24 cellular contexts compared by ENCODE assay signal in genomic region chr2:1489486-1489885, GRCh38.
A peak's percentile ranks its signal among the peaks of the same experiment; 100 is the strongest.
DNase-seq lines count a peak whose midpoint lies in the region; ATAC-seq, FAIRE-seq and TF ChIP-seq lines count a peak whose summit lies in the region.
"Had no signal": no experiment of that assay in that cellular context is flagged by ENCODE, and none has a peak within 500 bp of the region (broad histone marks: within the 10 kb centered on the region; RNA-seq: fewer than 3 reads in every experiment).

No MANE protein-coding gene starts in this region.

- H3K4ac ChIP-seq in H1 (replicated peaks; ENCODE audit: insufficient read length, low read depth, low read length) = peak overlapping the region; percentile 100

- CTCF ChIA-PET in activated CD4-positive, alpha-beta T cell treated with anti-CD3 and anti-CD28 coated beads, Interleukin-2, amount 10 ng/mL, durations not matched to agents 7 days and 5 days (lab: Charles Lee) = no interaction called here
- CTCF ChIA-PET in activated CD8-positive, alpha-beta T cell treated with anti-CD3 and anti-CD28 coated beads for 36 hours (lab: Charles Lee) = no interaction called here
- CTCF ChIA-PET in H1 (lab: Charles Lee; ENCODE audit: partially characterized antibody) (no interaction called here), Calu3 (lab: Charles Lee) (no interaction called here)

- H4K20me1 ChIP-seq in H1 (replicated peaks in 1 of 2; ENCODE audit: control insufficient read depth in 1 of 2, insufficient read depth in 2 of 2, low read length in 2 of 2) = no peaks in the 10 kb centered on the region

- POLR2A ChIA-PET in activated CD4-positive, alpha-beta T cell treated with anti-CD3 and anti-CD28 coated beads, Interleukin-2, amount 10 ng/mL, durations not matched to agents 7 days and 5 days (lab: Charles Lee) = no interaction called here
- POLR2A ChIA-PET in activated CD8-positive, alpha-beta T cell treated with anti-CD3 and anti-CD28 coated beads for 36 hours (lab: Charles Lee) = no interaction called here
- POLR2A ChIA-PET in H1 (lab: Charles Lee; ENCODE audit: partially characterized antibody) = no interaction called here

- TF ChIP-seq RAD21 in H1 (IDR thresholded peaks at IDR 0.05 in 1 of 2, conservative IDR thresholded peaks at IDR 0.05 in 1 of 2; ENCODE audit: low read depth in 2 of 2, low read length in 2 of 2) = no peak

- H2AFZ ChIP-seq in H1 (ENCODE audit: low read length) = no peak overlapping the region
- H2AFZ ChIP-seq: parathyroid adenoma had no signal

- H2BK12ac ChIP-seq in H1 (ENCODE audit: low read depth, low read length) = peak overlapping the region; percentile 68; the same call in 1 of the 2 replicates

- FAIRE-seq in H1 (lab: Jason Lieb, UNC) = no peak
- FAIRE-seq: A204.1, endometrium had no signal

- no peak overlapping the region for H3K23ac ChIP-seq in H1 (ENCODE audit: insufficient read length)

- no peak for TF ChIP-seq POLR2A in H1 (IDR thresholded peaks at IDR 0.05; ENCODE audit: control extremely low read depth in 1 of 2, low read depth in 2 of 2, low read length in 2 of 2)
- no peak for TF ChIP-seq POLR2A in spleen (IDR thresholded peaks at IDR 0.05)

- no peak overlapping the region for H3K9ac ChIP-seq in H1 (replicated peaks in 1 of 4; ENCODE audit: extremely low read depth in 1 of 4, low read depth in 3 of 4, low read length in 3 of 4)
- H3K9ac ChIP-seq: parathyroid adenoma had no signal

- no peaks in the 10 kb centered on the region for H3K36me3 Mint-ChIP-seq in activated CD4-positive, alpha-beta T cell treated with anti-CD3 and anti-CD28 coated beads, Interleukin-2, amount 10 ng/mL, durations not matched to agents 7 days and 5 days (ENCODE audit: low read depth)
- no peaks in the 10 kb centered on the region for H3K36me3 Mint-ChIP-seq in activated CD8-positive, alpha-beta T cell treated with anti-CD3 and anti-CD28 coated beads for 36 hours (ENCODE audit: low read depth)
- H3K36me3 Mint-ChIP-seq in endothelial cell (ENCODE audit: low read depth, unreplicated experiment) = peaks cover 4% of the 10 kb centered on the region
- no peaks in the 10 kb centered on the region for H3K36me3 Mint-ChIP-seq in Calu3 (ENCODE audit: insufficient read depth, unreplicated experiment)
- H3K36me3 Mint-ChIP-seq: CD8-positive, alpha-beta T cell had no signal

- intact Hi-C loops in activated CD8-positive, alpha-beta T cell treated with anti-CD3 and anti-CD28 coated beads for 36 hours (cut with micrococcal nuclease) = no loop called here
- intact Hi-C loops in spleen (cut with DNase I; ENCODE audit: low total_unique reads) (no loop called here), Calu3 (cut with micrococcal nuclease; ENCODE audit: unreplicated experiment) (no loop called here)

- peak overlapping the region; percentile 50 for H3K27ac Mint-ChIP-seq in activated CD4-positive, alpha-beta T cell treated with anti-CD3 and anti-CD28 coated beads, Interleukin-2, amount 10 ng/mL, durations not matched to agents 7 days and 5 days
- peak overlapping the region; percentile 6 for H3K27ac Mint-ChIP-seq in activated CD8-positive, alpha-beta T cell treated with anti-CD3 and anti-CD28 coated beads for 36 hours
- H3K27ac Mint-ChIP-seq in endothelial cell (ENCODE audit: unreplicated experiment) (no peak overlapping the region), Calu3 (ENCODE audit: unreplicated experiment) (no peak overlapping the region)
- H3K27ac Mint-ChIP-seq: CD8-positive, alpha-beta T cell; dendritic cell treated with granulocyte-macrophage colony-stimulating factor and Interleukin-4, amounts not matched to agents 40 ng/mL and 50 ng/mL, for 4 days had no signal

- H3K9me3 ChIP-seq in H1 (ENCODE audit: insufficient read depth in 2 of 2, low read depth in 1 of 2, low read length in 1 of 2) (no peaks in the 10 kb centered on the region), spleen (no peaks in the 10 kb centered on the region)
- H3K9me3 ChIP-seq: gastroesophageal sphincter, mucosa of descending colon, SJSA1 had no signal

- no peaks in the 10 kb centered on the region for H3K79me2 ChIP-seq in H1 (ENCODE audit: control insufficient read depth in 1 of 2, insufficient read depth in 2 of 2, low read length in 2 of 2)
- H3K79me2 ChIP-seq: parathyroid adenoma had no signal

- no TSS peak for BruUV-seq in Calu3 (replicated peaks; lab: Mats Ljungman, UMichigan)

- no peak overlapping the region for H4K8ac ChIP-seq in H1 (ENCODE audit: extremely low read depth, insufficient read depth, low read length)

- H3K27me3 ChIP-seq in H1 (replicated peaks in 1 of 4; ENCODE audit: control insufficient read depth in 3 of 4, extremely low read depth in 1 of 4, insufficient read depth in 3 of 4, low read length in 3 of 4) (no peaks in the 10 kb centered on the region), spleen (replicated peaks in 1 of 7) (no peaks in the 10 kb centered on the region)
- H3K27me3 ChIP-seq: SJSA1 had no signal

- H3K4me1 Mint-ChIP-seq in activated CD4-positive, alpha-beta T cell treated with anti-CD3 and anti-CD28 coated beads, Interleukin-2, amount 10 ng/mL, durations not matched to agents 7 days and 5 days = peaks cover 1% of the 10 kb centered on the region
- no peaks in the 10 kb centered on the region for H3K4me1 Mint-ChIP-seq in activated CD8-positive, alpha-beta T cell treated with anti-CD3 and anti-CD28 coated beads for 36 hours (ENCODE audit: low read depth)
- no peaks in the 10 kb centered on the region for H3K4me1 Mint-ChIP-seq in endothelial cell (ENCODE audit: unreplicated experiment)
- no peaks in the 10 kb centered on the region for H3K4me1 Mint-ChIP-seq in Calu3 (ENCODE audit: low read depth, unreplicated experiment)

- H2BK20ac ChIP-seq in H1 (ENCODE audit: low read length) = peak overlapping the region; percentile 61; the same call in 1 of the 2 replicates

- H3K23me2 ChIP-seq in H1 (ENCODE audit: low read depth, low read length) = no peaks in the 10 kb centered on the region

- peaks cover 3% of the 10 kb centered on the region for H3K27me3 Mint-ChIP-seq in activated CD4-positive, alpha-beta T cell treated with anti-CD3 and anti-CD28 coated beads, Interleukin-2, amount 10 ng/mL, durations not matched to agents 7 days and 5 days
- no peaks in the 10 kb centered on the region for H3K27me3 Mint-ChIP-seq in activated CD8-positive, alpha-beta T cell treated with anti-CD3 and anti-CD28 coated beads for 36 hours
- H3K27me3 Mint-ChIP-seq in endothelial cell (ENCODE audit: unreplicated experiment) (peaks cover 14% of the 10 kb centered on the region), Calu3 (ENCODE audit: unreplicated experiment) (no peaks in the 10 kb centered on the region)
- H3K27me3 Mint-ChIP-seq: dendritic cell treated with granulocyte-macrophage colony-stimulating factor and Interleukin-4, amounts not matched to agents 40 ng/mL and 50 ng/mL, for 4 days had no signal

- H3K56ac ChIP-seq in H1 (replicated peaks; ENCODE audit: insufficient read length, low read depth, low read length) = no peak overlapping the region

- H3K4me3 ChIP-seq in H1 (ENCODE audit: extremely low read depth in 1 of 4, insufficient read depth in 2 of 4, low read depth in 3 of 4, low read length in 4 of 4) (no peak overlapping the region), spleen (no peak overlapping the region)
- H3K4me3 ChIP-seq: gastroesophageal sphincter, mucosa of descending colon, SJSA1 had no signal

- no peaks in the 10 kb centered on the region for H3K36me3 ChIP-seq in H1 (ENCODE audit: control insufficient read depth in 2 of 4, insufficient read depth in 4 of 4, low read length in 3 of 4)
- peaks cover 0 to 9% (median 0%) of the 10 kb centered on the region in 6 donors for H3K36me3 ChIP-seq in spleen
- H3K36me3 ChIP-seq: gastroesophageal sphincter, SJSA1 had no signal

- peaks cover 0 to 4% (median 0%) of the 10 kb centered on the region in 4 experiments; a peak in 2 of 7 replicates for H3K4me1 ChIP-seq in H1 (replicated peaks in 1 of 4; ENCODE audit: control insufficient read depth in 3 of 4, insufficient read depth in 4 of 4, low read length in 3 of 4)
- peaks cover 0 to 18% (median 0%) of the 10 kb centered on the region in 6 donors for H3K4me1 ChIP-seq in spleen
- H3K4me1 ChIP-seq: gastroesophageal sphincter, parathyroid adenoma, SJSA1 had no signal

- peak overlapping the region; percentile 28 for H2BK120ac ChIP-seq in H1 (replicated peaks; ENCODE audit: low read depth, low read length)

- H2AK5ac ChIP-seq in H1 (ENCODE audit: low read depth, low read length) = no peak overlapping the region

- H3K14ac ChIP-seq in H1 (ENCODE audit: insufficient read length) = no peak overlapping the region

- ATAC-seq in activated CD8-positive, alpha-beta T cell treated with anti-CD3 and anti-CD28 coated beads for 36 hours = no peak
- ATAC-seq: CD8-positive, alpha-beta T cell; gastroesophageal sphincter; Panc1 had no signal

- no peak overlapping the region for H3K4me3 Mint-ChIP-seq in activated CD4-positive, alpha-beta T cell treated with anti-CD3 and anti-CD28 coated beads, Interleukin-2, amount 10 ng/mL, durations not matched to agents 7 days and 5 days
- H3K4me3 Mint-ChIP-seq in activated CD8-positive, alpha-beta T cell treated with anti-CD3 and anti-CD28 coated beads for 36 hours = no peak overlapping the region
- H3K4me3 Mint-ChIP-seq in endothelial cell (ENCODE audit: unreplicated experiment) (no peak overlapping the region), Calu3 (ENCODE audit: low read depth, unreplicated experiment) (no peak overlapping the region)
- H3K4me3 Mint-ChIP-seq: CD8-positive, alpha-beta T cell; dendritic cell treated with granulocyte-macrophage colony-stimulating factor and Interleukin-4, amounts not matched to agents 40 ng/mL and 50 ng/mL, for 4 days had no signal

- H3K9me3 Mint-ChIP-seq in activated CD4-positive, alpha-beta T cell treated with anti-CD3 and anti-CD28 coated beads, Interleukin-2, amount 10 ng/mL, durations not matched to agents 7 days and 5 days = peaks cover 3% of the 10 kb centered on the region
- H3K9me3 Mint-ChIP-seq in activated CD8-positive, alpha-beta T cell treated with anti-CD3 and anti-CD28 coated beads for 36 hours = no peaks in the 10 kb centered on the region
- H3K9me3 Mint-ChIP-seq in endothelial cell (ENCODE audit: unreplicated experiment) (no peaks in the 10 kb centered on the region), Calu3 (ENCODE audit: low read depth, unreplicated experiment) (peaks cover 17% of the 10 kb centered on the region)
- H3K9me3 Mint-ChIP-seq: CD8-positive, alpha-beta T cell; dendritic cell treated with granulocyte-macrophage colony-stimulating factor and Interleukin-4, amounts not matched to agents 40 ng/mL and 50 ng/mL, for 4 days had no signal

- no peak for TF ChIP-seq EP300 in H1 (IDR thresholded peaks at IDR 0.05; ENCODE audit: borderline replicate concordance in 1 of 2, low read depth in 2 of 2, low read length in 2 of 2)

- H3K27ac ChIP-seq in H1 (ENCODE audit: low read depth, low read length) = no peak overlapping the region
- peak overlapping the region in 2 of 8 donors; percentile 56 to 75 for H3K27ac ChIP-seq in spleen
- H3K27ac ChIP-seq: gastroesophageal sphincter, parathyroid adenoma, SJSA1 had no signal

- peak overlapping the region; percentile 44 for H4K91ac ChIP-seq in H1 (replicated peaks; ENCODE audit: insufficient read length, low read length)

- no peak for DNase-seq in activated CD4-positive, alpha-beta T cell treated with anti-CD3 and anti-CD28 coated beads, Interleukin-2, amount 10 ng/mL, durations not matched to agents 7 days and 5 days
- no peak for DNase-seq in activated CD4-positive, alpha-beta T cell treated with anti-CD3 and anti-CD28 coated beads for 48 hours
- no peak for DNase-seq in activated CD8-positive, alpha-beta T cell treated with anti-CD3 and anti-CD28 coated beads for 36 hours
- DNase-seq in H1 (ENCODE audit: low read depth in 1 of 2, low spot score in 2 of 2) (peak in 1 of 2 experiments; percentile 32), spleen (peak; percentile 39), endothelial cell (ENCODE audit: low spot score) (no peak), NCI-H1694 (lab: John Stamatoyannopoulos, UW) (no peak), Calu3 (no peak)
- DNase-seq: activated CD4-positive, alpha-beta T cell treated with anti-CD3 and anti-CD28 coated beads, Interleukin-2, amount 50 U/mL, for 1 hour; activated naive CD4-positive, alpha-beta T cell; activated T-cell treated with anti-CD3 and anti-CD28 coated beads for 4 hours; AML-193; CD8-positive, alpha-beta T cell; Karpas-422; mucosa of descending colon; NCI-H187; NCI-H524 treated with DMSO at 0.1 percent for 48 hours had no signal

- no peak for TF ChIP-seq CTCF in activated CD8-positive, alpha-beta T cell treated with anti-CD3 and anti-CD28 coated beads for 36 hours (IDR thresholded peaks at IDR 0.05)
- TF ChIP-seq CTCF in H1 (IDR thresholded peaks at IDR 0.05; ENCODE audit: control extremely low read depth in 1 of 3, insufficient read depth in 1 of 3, low read depth in 1 of 3, low read length in 3 of 3) (no peak), spleen (IDR thresholded peaks at IDR 0.05 in 8 of 11, conservative IDR thresholded peaks at IDR 0.05 in 3 of 11) (no peak), endothelial cell (IDR thresholded peaks at IDR 0.05; ENCODE audit: unreplicated experiment) (no peak), Calu3 (IDR thresholded peaks at IDR 0.05; ENCODE audit: unreplicated experiment) (no peak)

- H2BK15ac ChIP-seq in H1 (ENCODE audit: low read length) = no peak overlapping the region

- no peak overlapping the region for H3K4me2 ChIP-seq in H1 (ENCODE audit: insufficient read depth in 1 of 2, low read depth in 2 of 2, low read length in 2 of 2)

- 91% methylated on average over 9 of the region's 9 CpGs; no CpG with 5 or more reads in 1 of the 2 experiments for WGBS in H1 (ENCODE audit: extremely low coverage in 1 of 2, insufficient coverage in 1 of 2, insufficient read length in 1 of 2, insufficient replicate concordance in 2 of 2, low coverage in 1 of 2, low lambda C conversion rate in 2 of 2, missing lambda C conversion rate in 1 of 2), 2 experiments
- WGBS in spleen, 5 donors = 89 to 95% (median 95%) methylated on average over 9 of the region's 9 CpGs

- H3K18ac ChIP-seq in H1 (ENCODE audit: extremely low read depth, low read length) = no peak overlapping the region

- H3K79me1 ChIP-seq in H1 (ENCODE audit: low read depth, low read length) = no peaks in the 10 kb centered on the region

- H2BK5ac ChIP-seq in H1 (ENCODE audit: low read depth, low read length) = peak overlapping the region; percentile 98; the same call in 1 of the 2 replicates

- no peak overlapping the region for H4K5ac ChIP-seq in H1 (ENCODE audit: insufficient read length, low read depth, low read length)

Comparison
In these comparisons a context has a peak if more than half of its experiments do, and no peak if none do; other contexts are left out.
1. H3K27ac Mint-ChIP-seq: peak in activated CD4-positive, alpha-beta T cell treated with anti-CD3 and anti-CD28 coated beads, Interleukin-2, amount 10 ng/mL, durations not matched to agents 7 days and 5 days (single experiment) and activated CD8-positive, alpha-beta T cell treated with anti-CD3 and anti-CD28 coated beads for 36 hours (single experiment); none in endothelial cell (single experiment) and Calu3 (single experiment).